In the genomic region with DNA sequence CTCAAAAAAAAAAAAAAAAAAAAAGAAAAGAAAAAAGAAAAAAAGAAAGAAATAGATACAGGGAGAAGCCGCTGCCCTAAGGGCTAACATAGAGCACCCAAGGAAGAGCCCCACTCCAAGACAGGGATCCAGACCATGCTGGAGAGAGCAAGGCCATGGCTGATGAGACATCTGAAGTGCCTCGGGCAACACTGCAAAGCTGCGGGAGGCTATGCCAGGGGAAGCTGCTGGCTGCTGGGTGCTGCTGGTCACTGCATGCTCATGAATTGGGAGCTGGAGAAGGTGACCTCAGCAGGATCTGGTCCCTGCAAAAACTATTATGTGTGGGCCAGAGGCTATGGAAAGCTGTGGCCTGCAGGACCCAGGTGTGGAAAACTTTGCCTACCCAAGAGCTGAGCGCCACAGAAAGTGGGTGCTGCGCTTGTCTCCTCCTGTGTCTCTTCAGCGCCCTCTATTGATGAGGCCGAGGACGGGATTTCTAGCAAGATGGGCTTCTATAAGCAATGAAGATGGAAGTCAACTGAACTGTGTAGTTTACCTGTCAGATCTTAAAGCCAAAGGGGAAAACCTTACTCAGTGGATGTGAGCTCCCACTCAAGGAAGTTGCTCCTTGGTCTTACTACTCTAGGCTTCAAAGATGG, we compare ENCODE assay signal across 8 cellular contexts. TPM values are rescaled to one million over a fixed set of nuclear protein-coding genes. Genes with fewer than 3 reads are reported as not detected.
A peak's percentile ranks its signal among the peaks of the same experiment; 100 is the strongest.
DNase-seq lines count a peak whose midpoint lies in the region; ATAC-seq and TF ChIP-seq lines count a peak whose summit lies in the region.

No MANE protein-coding gene starts in this region.

- H3K4me3 ChIP-seq in LNCaP clone FGC (ENCODE audit: low read depth, low read length) = no peak overlapping the region

- H3K27ac ChIP-seq in RWPE1 = no peak overlapping the region

- TF ChIP-seq CTCF in LNCaP clone FGC (IDR thresholded peaks at IDR 0.05; ENCODE audit: control insufficient read depth, extremely low read depth, insufficient read depth) = peak; percentile 55
- TF ChIP-seq CTCF in RWPE1 (conservative IDR thresholded peaks at IDR 0.05; ENCODE audit: low read depth) = peak; percentile 86

- POLR2A ChIA-PET in RWPE1 (lab: Yijun Ruan, JAX; ENCODE audit: low non-redundant PET) = no interaction called here

- no peak for ATAC-seq in HG03159 (IDR thresholded peaks at IDR 0.05; ENCODE audit: unreplicated experiment)

- peak; percentile 78 for DNase-seq in DMS53 treated with DMSO at 0.1 percent for 48 hours (lab: John Stamatoyannopoulos, UW; ENCODE audit: unreplicated experiment)
- peak; percentile 22 for DNase-seq in LNCaP clone FGC (ENCODE audit: low read depth)
- DNase-seq in RWPE1 (ENCODE audit: low spot score) = peak; percentile 42
- DNase-seq in activated T-helper 1 cell treated with anti-CD3 and anti-CD28 coated beads, Interleukin-2, amount 50 U/mL, for 16 hours (ENCODE audit: low read depth in 1 of 2, low spot score in 1 of 2) = peak; percentile 35
- DNase-seq in foreskin melanocyte = peak; percentile 52
- peak; percentile 34 for DNase-seq in putamen (ENCODE audit: low spot score)
- DNase-seq in occipital lobe (lab: John Stamatoyannopoulos, UW) = no peak

- CTCF ChIA-PET in RWPE1 (lab: Yijun Ruan, JAX) = interaction anchor here (0.5 to 2.2 kb wide), 17 partner anchors 11 to 507 kb away, joined by 3 to 18 read pairs (median 4); a partner anchor contains a TSS

RNA-seq across cellular contexts. Expression of a gene that starts 17.3 kb away (rescaled TPM):
- 1.4 TPM for total RNA-seq in occipital lobe

RNA-seq across cellular contexts. Expression of a gene that starts 32.0 kb away (rescaled TPM):
- total RNA-seq in occipital lobe = 0.16 TPM

RNA-seq across cellular contexts. Expression of a gene that starts 41.4 kb away (rescaled TPM):
- total RNA-seq in occipital lobe = 63.2 TPM

RNA-seq across cellular contexts. Expression of a gene that starts 44.0 kb away (rescaled TPM):
- total RNA-seq in occipital lobe = 17.6 TPM

RNA-seq across cellular contexts. Expression of a gene that starts 49.8 kb away (rescaled TPM):
- 13.9 TPM for total RNA-seq in occipital lobe
